ENCODE assay signal across 8 cellular contexts in the genomic region with DNA sequence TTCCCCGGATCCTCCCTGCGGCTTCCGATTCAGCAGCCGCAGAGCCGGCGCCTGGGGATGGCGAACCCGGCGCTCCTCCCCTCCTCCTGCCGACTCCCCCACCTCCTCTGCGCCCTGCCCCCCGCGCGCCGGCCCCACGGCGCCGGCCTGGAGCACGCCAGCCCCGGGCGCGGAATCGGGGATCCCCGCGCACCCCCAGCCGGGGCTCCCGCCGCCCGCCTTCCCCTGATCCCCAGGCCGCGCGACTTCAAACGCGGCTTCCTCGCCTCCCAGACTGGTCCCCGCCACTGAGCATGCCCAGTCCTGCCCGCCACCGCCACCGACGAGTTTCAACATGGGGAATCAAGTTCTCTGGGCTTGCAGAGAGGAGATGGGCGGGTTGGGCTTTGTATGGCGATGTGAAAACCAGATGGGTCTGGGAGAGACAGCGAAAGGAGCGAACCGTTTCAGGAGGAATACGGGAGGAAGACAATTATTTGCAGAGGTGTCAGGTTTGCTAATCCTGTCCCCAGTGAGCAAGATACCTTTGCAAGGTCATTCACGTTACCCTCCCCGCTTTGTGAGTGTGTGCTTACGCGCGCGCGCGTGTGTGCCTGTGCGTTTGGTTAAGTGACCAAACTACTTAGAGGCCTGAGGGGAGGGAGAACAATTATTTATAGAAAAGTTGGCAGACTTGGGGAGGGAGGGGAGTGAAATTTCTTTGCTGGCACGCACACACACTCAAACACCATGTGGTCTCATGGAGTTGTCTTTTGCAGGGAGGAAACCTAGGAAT. TPM values are rescaled to one million over a fixed set of nuclear protein-coding genes. Genes with fewer than 3 reads are reported as not detected.
DNase-seq lines count a peak whose midpoint lies in the region; ATAC-seq and TF ChIP-seq lines count a peak whose summit lies in the region.

PANK1 (minus strand) TSS at position 276 of the 775 bp plus-strand sequence. CDS start 351 bp downstream, outside the sequence.

- no peaks in the 10 kb centered on the region for H3K9me3 ChIP-seq in hepatocyte (ENCODE audit: low read depth)

- no peaks in the 10 kb centered on the region for H4K20me1 ChIP-seq in hepatocyte (ENCODE audit: insufficient read depth, poor library complexity, severe bottlenecking)

- 1% methylated on average over 33 of the region's 56 CpGs for WGBS in hepatocyte (ENCODE audit: low lambda C conversion rate, missing lambda C conversion rate)

- H3K27me3 ChIP-seq in hepatocyte = no peaks in the 10 kb centered on the region

- H3K79me2 ChIP-seq in hepatocyte = peaks cover 33% of the 10 kb centered on the region

- DNase-seq in NCI-H1417 (lab: John Stamatoyannopoulos, UW) (peak; percentile 77 to 90 (median 89)), T-helper 22 cell (ENCODE audit: low read depth) (peak; percentile 68), astrocyte of the cerebellum (ENCODE audit: low read depth) (peak; percentile 58), hepatocyte (ENCODE audit: low spot score) (peak; percentile 86), retina (peak; percentile 90), OCI-M2 (lab: John Stamatoyannopoulos, UW; ENCODE audit: unreplicated experiment) (no peak)

- no peaks in the 10 kb centered on the region for H3K36me3 ChIP-seq in hepatocyte (replicated peaks; ENCODE audit: insufficient read depth, low read depth)

- peak within 1 kb of the TSS; percentile 98 for H3K27ac ChIP-seq in hepatocyte

- H3K4me3 ChIP-seq in astrocyte of the cerebellum (ENCODE audit: low read depth, low read length) (peak within 1 kb of the TSS; percentile 77), hepatocyte (peak within 1 kb of the TSS; percentile 83)

- H3K9me2 ChIP-seq in hepatocyte (replicated peaks; ENCODE audit: insufficient read depth) = no peaks in the 10 kb centered on the region

- TF ChIP-seq CTCF in astrocyte of the cerebellum (IDR thresholded peaks at IDR 0.05; ENCODE audit: low read depth, low read length, missing control alignments) = no peak
- TF ChIP-seq CTCF in hepatocyte (IDR thresholded peaks at IDR 0.05; ENCODE audit: poor library complexity) = no peak

- ATAC-seq in GM18498 (IDR thresholded peaks at IDR 0.05; ENCODE audit: unreplicated experiment) = peak; percentile 50
- peak; percentile 44 for ATAC-seq in HG02759 (IDR thresholded peaks at IDR 0.05; ENCODE audit: unreplicated experiment)

- in situ Hi-C loops in astrocyte of the cerebellum (cut with HindIII; ENCODE audit: low sequenced_read_pairs) = loop anchor here (5.0 kb wide), 1 partner anchor 32 kb away; no protein-coding TSS in a partner anchor

- peak within 1 kb of the TSS; percentile 81 for H3K4me2 ChIP-seq in hepatocyte

- H2AFZ ChIP-seq in hepatocyte = peak within 1 kb of the TSS; percentile 77

- H3K4me1 ChIP-seq in hepatocyte (ENCODE audit: insufficient read depth) = peaks cover 36% of the 10 kb centered on the region

RNA-seq across cellular contexts. Expression of gene PANK1, which starts in this region (rescaled TPM):
- 51.0 and 55.5 TPM in 2 replicates for total RNA-seq in hepatocyte
- 21.6 and 22.2 TPM in 2 replicates for polyA plus RNA-seq in hepatocyte
